ENCODE assay signal across 1 cellular context in the genomic region with DNA sequence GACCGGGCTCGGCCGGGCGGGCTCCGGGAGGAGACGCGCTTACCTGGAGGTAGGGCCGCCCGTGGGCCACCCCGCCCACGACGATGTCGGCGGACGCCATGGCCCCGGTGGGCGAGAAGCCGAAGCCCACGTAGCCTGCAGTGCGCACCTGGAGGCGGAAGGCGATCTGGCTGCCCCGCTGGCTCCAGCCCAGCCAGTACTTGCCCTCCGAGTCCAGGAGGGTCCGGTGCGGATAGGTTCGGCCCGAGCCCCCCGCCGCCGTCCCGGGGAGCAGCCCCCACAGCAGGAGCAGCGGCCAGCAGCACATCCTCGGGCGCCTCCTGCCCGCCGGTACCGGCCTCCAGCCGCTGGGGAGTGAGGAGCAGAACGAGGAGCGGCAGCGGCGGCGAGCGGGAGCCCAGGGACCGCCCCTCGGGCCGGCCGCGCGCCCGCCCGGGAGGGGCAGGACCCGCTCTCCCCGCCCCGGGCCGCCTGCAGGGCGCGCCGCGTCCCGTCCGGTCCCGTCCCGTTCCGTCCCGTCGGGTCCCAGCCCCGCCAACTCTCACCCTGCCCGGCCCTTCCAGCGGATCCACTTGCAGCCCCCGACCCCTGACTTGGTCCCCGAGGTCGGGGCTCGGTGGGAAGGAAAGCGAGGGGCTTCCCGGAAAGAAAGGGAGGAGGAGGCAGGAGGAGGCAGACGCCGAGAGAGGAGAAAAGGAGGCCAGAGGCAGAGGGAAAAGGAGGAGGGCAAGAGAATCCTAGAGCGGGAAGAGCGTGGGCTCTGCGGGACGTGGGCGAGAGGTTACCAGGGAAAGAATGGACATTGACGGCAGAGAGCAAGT.
TF ChIP-seq lines count a peak whose summit lies in the region.

A gene (minus strand): TSS at position 356 of the 821 bp plus-strand sequence. CDS start 49 bp downstream, at position 307.

TF ChIP-seq in GM23338, 12 proteins besides CTCF, POLR2A, EP300 and RAD21 (continued from another document):
- TF ChIP-seq, protein P1, sequence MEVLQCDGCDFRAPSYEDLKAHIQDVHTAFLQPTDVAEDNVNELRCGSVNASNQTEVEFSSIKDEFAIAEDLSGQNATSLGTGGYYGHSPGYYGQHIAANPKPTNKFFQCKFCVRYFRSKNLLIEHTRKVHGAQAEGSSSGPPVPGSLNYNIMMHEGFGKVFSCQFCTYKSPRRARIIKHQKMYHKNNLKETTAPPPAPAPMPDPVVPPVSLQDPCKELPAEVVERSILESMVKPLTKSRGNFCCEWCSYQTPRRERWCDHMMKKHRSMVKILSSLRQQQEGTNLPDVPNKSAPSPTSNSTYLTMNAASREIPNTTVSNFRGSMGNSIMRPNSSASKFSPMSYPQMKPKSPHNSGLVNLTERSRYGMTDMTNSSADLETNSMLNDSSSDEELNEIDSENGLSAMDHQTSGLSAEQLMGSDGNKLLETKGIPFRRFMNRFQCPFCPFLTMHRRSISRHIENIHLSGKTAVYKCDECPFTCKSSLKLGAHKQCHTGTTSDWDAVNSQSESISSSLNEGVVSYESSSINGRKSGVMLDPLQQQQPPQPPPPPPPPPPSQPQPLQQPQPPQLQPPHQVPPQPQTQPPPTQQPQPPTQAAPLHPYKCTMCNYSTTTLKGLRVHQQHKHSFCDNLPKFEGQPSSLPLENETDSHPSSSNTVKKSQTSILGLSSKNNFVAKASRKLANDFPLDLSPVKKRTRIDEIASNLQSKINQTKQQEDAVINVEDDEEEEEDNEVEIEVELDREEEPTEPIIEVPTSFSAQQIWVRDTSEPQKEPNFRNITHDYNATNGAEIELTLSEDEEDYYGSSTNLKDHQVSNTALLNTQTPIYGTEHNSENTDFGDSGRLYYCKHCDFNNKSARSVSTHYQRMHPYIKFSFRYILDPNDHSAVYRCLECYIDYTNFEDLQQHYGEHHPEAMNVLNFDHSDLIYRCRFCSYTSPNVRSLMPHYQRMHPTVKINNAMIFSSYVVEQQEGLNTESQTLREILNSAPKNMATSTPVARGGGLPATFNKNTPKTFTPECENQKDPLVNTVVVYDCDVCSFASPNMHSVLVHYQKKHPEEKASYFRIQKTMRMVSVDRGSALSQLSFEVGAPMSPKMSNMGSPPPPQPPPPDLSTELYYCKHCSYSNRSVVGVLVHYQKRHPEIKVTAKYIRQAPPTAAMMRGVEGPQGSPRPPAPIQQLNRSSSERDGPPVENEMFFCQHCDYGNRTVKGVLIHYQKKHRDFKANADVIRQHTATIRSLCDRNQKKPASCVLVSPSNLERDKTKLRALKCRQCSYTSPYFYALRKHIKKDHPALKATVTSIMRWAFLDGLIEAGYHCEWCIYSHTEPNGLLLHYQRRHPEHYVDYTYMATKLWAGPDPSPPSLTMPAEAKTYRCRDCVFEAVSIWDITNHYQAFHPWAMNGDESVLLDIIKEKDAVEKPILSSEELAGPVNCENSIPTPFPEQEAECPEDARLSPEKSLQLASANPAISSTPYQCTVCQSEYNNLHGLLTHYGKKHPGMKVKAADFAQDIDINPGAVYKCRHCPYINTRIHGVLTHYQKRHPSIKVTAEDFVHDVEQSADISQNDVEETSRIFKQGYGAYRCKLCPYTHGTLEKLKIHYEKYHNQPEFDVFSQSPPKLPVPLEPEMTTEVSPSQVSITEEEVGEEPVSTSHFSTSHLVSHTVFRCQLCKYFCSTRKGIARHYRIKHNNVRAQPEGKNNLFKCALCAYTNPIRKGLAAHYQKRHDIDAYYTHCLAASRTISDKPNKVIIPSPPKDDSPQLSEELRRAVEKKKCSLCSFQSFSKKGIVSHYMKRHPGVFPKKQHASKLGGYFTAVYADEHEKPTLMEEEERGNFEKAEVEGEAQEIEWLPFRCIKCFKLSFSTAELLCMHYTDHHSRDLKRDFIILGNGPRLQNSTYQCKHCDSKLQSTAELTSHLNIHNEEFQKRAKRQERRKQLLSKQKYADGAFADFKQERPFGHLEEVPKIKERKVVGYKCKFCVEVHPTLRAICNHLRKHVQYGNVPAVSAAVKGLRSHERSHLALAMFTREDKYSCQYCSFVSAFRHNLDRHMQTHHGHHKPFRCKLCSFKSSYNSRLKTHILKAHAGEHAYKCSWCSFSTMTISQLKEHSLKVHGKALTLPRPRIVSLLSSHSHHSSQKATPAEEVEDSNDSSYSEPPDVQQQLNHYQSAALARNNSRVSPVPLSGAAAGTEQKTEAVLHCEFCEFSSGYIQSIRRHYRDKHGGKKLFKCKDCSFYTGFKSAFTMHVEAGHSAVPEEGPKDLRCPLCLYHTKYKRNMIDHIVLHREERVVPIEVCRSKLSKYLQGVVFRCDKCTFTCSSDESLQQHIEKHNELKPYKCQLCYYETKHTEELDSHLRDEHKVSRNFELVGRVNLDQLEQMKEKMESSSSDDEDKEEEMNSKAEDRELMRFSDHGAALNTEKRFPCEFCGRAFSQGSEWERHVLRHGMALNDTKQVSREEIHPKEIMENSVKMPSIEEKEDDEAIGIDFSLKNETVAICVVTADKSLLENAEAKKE (CRISPR knock-in tag; IDR thresholded peaks at IDR 0.05) = no peak
- TF ChIP-seq JUNB (IDR thresholded peaks at IDR 0.05; ENCODE audit: unreplicated experiment) = no peak
- TF ChIP-seq ZNF114 (CRISPR knock-in tag; IDR thresholded peaks at IDR 0.05) = no peak
- no peak for TF ChIP-seq NANOG (IDR thresholded peaks at IDR 0.05; ENCODE audit: borderline replicate concordance)
- TF ChIP-seq EZH2 (IDR thresholded peaks at IDR 0.05; ENCODE audit: low read depth, unreplicated experiment) = peak; percentile 63
- TF ChIP-seq ZNF331 (CRISPR knock-in tag; IDR thresholded peaks at IDR 0.05; ENCODE audit: low read depth) = no peak
